ENCODE assay signal across 16 cellular contexts in the genomic region with DNA sequence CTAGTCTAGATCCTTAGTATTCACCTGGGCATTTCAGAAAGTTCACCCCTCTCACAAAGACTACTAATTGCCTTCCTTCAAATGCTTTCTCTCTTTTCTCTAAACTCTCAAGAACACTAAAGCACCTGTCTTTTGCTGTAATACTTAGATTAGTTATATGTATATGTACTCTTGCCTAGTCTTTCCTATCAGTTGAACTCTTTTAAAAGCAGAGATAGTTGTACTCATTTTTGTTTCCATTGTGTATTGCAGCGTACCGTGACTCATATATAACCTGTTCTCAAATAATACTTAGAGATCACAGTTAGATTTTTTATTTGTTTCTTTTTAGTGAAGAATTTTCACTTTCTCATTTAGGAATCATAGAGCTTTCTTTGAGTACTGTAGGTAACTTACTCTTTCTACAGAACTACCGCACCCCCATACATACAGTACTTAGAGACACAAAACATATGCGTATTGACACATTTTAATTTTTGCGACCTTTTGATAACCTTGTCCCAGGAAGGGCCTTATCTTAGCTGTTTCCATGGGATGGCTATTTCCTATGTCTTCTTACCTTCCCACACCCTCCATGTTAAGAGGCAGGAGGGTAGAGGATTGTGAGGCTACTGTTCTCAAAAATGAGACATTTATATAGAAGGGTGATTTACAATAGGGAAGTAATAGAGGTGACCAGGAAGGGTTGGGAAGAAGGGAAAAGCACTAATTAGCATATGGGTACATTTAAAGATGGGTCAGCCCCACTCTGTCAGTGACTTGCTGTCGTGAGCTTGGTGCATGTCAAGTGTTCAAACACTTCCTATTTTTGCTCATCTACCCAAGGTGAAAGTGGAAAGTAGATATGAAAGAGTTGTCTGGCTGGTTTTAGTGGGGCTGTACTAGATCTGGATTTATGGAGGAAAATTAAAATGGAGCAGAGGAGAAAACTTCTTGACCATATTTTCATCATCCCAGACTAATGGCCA.
A peak's percentile ranks its signal among the peaks of the same experiment; 100 is the strongest.
DNase-seq lines count a peak whose midpoint lies in the region; ATAC-seq and TF ChIP-seq lines count a peak whose summit lies in the region.
"Had no signal": no experiment of that assay in that cellular context is flagged by ENCODE, and none has a peak within 500 bp of the region (broad histone marks: within the 10 kb centered on the region; RNA-seq: fewer than 3 reads in every experiment).

No MANE protein-coding gene starts in this region.

- H3K4me3 Mint-ChIP-seq in dendritic cell treated with granulocyte-macrophage colony-stimulating factor and Interleukin-4, amounts not matched to agents 40 ng/mL and 50 ng/mL, for 4 days = no peak overlapping the region
- H3K4me3 Mint-ChIP-seq in stimulated activated naive B cell treated with anti-CD40 and anti-IgM and Interleukin-4, amounts not matched to agents 10 μg/mL and 1 μg/mL and 100 μg/mL, for 72 hours = peak overlapping the region in 1 of 2 donors; percentile 2
- H3K4me3 Mint-ChIP-seq: CD8-positive, alpha-beta memory T cell had no signal

- peaks cover 43% of the 10 kb centered on the region for H3K79me2 ChIP-seq in Karpas-422 (ENCODE audit: low read length)

- intact Hi-C loops in cardiac septum (cut with DNase I) = no loop called here
- intact Hi-C loops in dendritic cell treated with granulocyte-macrophage colony-stimulating factor and Interleukin-4, amounts not matched to agents 40 ng/mL and 50 ng/mL, for 4 days (cut with micrococcal nuclease) = no loop called here

- H3K36me3 ChIP-seq in cardiac muscle cell (no peaks in the 10 kb centered on the region), Karpas-422 (ENCODE audit: insufficient read depth, low read length) (peaks cover 16% of the 10 kb centered on the region)
- H3K36me3 ChIP-seq: BLaER1 treated with 17β-estradiol and CSF1 and Interleukin-3, amounts not matched to agents 10 nM and 100 nM had no signal

- H3K36me3 Mint-ChIP-seq in dendritic cell treated with granulocyte-macrophage colony-stimulating factor and Interleukin-4, amounts not matched to agents 40 ng/mL and 50 ng/mL, for 4 days (ENCODE audit: low read depth) = peaks cover 2% of the 10 kb centered on the region
- peaks cover 8 to 9% of the 10 kb centered on the region in 2 donors for H3K36me3 Mint-ChIP-seq in stimulated activated naive B cell treated with anti-CD40 and anti-IgM and Interleukin-4, amounts not matched to agents 10 μg/mL and 1 μg/mL and 100 μg/mL, for 72 hours

- H3K9me3 ChIP-seq in cardiac muscle cell (ENCODE audit: low read depth) = no peaks in the 10 kb centered on the region
- H3K9me3 ChIP-seq in Karpas-422 (ENCODE audit: low read length) = no peaks in the 10 kb centered on the region

- H3K27ac Mint-ChIP-seq in dendritic cell treated with granulocyte-macrophage colony-stimulating factor and Interleukin-4, amounts not matched to agents 40 ng/mL and 50 ng/mL, for 4 days = peak overlapping the region; percentile 12
- peak overlapping the region; percentile 44 for H3K27ac Mint-ChIP-seq in stimulated activated naive B cell treated with anti-CD40 and anti-IgM and Interleukin-4, amounts not matched to agents 10 μg/mL and 1 μg/mL and 100 μg/mL, for 72 hours
- H3K27ac Mint-ChIP-seq: CD8-positive, alpha-beta memory T cell had no signal

- no peak for TF ChIP-seq CTCF in cardiac muscle cell (IDR thresholded peaks at IDR 0.05; ENCODE audit: low read depth, low read length)

- peaks cover 7% of the 10 kb centered on the region for H3K4me1 Mint-ChIP-seq in dendritic cell treated with granulocyte-macrophage colony-stimulating factor and Interleukin-4, amounts not matched to agents 40 ng/mL and 50 ng/mL, for 4 days (ENCODE audit: low read depth)
- H3K4me1 Mint-ChIP-seq in stimulated activated naive B cell treated with anti-CD40 and anti-IgM and Interleukin-4, amounts not matched to agents 10 μg/mL and 1 μg/mL and 100 μg/mL, for 72 hours = peaks cover 16 to 40% of the 10 kb centered on the region in 2 donors
- H3K4me1 Mint-ChIP-seq: CD8-positive, alpha-beta memory T cell had no signal

- H3K27me3 Mint-ChIP-seq in dendritic cell treated with granulocyte-macrophage colony-stimulating factor and Interleukin-4, amounts not matched to agents 40 ng/mL and 50 ng/mL, for 4 days = no peaks in the 10 kb centered on the region
- no peaks in the 10 kb centered on the region for H3K27me3 Mint-ChIP-seq in stimulated activated naive B cell treated with anti-CD40 and anti-IgM and Interleukin-4, amounts not matched to agents 10 μg/mL and 1 μg/mL and 100 μg/mL, for 72 hours

- peak overlapping the region; percentile 66 for H3K4me2 ChIP-seq in Karpas-422 (ENCODE audit: low read depth, low read length, poor library complexity, severe bottlenecking)
- H3K4me2 ChIP-seq: BLaER1 treated with 17β-estradiol and CSF1 and Interleukin-3, amounts not matched to agents 10 nM and 100 nM had no signal

- H3K27ac ChIP-seq in cardiac muscle cell = peak overlapping the region; percentile 42
- peak overlapping the region; percentile 86 for H3K27ac ChIP-seq in Karpas-422 (ENCODE audit: low read length)
- H3K27ac ChIP-seq: BLaER1 treated with 17β-estradiol and CSF1 and Interleukin-3, amounts not matched to agents 10 nM and 100 nM had no signal

- no peaks in the 10 kb centered on the region for H3K27me3 ChIP-seq in cardiac muscle cell
- no peaks in the 10 kb centered on the region for H3K27me3 ChIP-seq in Karpas-422 (ENCODE audit: low read length)
- H3K27me3 ChIP-seq: BLaER1 treated with 17β-estradiol and CSF1 and Interleukin-3, amounts not matched to agents 10 nM and 100 nM had no signal

- H3K4me1 ChIP-seq in cardiac muscle cell (ENCODE audit: low read depth) (peaks cover 35% of the 10 kb centered on the region), Karpas-422 (ENCODE audit: low read length) (peaks cover 71% of the 10 kb centered on the region)

- H3K4me3 ChIP-seq in cardiac muscle cell (no peak overlapping the region), Karpas-422 (ENCODE audit: low read length) (no peak overlapping the region)
- H3K4me3 ChIP-seq: BLaER1 treated with 17β-estradiol and CSF1 and Interleukin-3, amounts not matched to agents 10 nM and 100 nM had no signal

- peak overlapping the region; percentile 23; the same call in 1 of the 2 replicates for H2AFZ ChIP-seq in Karpas-422 (ENCODE audit: low read length)

- ATAC-seq in stimulated activated naive B cell treated with anti-CD40 and anti-IgM and Interleukin-4, amounts not matched to agents 10 μg/mL and 1 μg/mL and 100 μg/mL, for 72 hours (replicated peaks) = peak; percentile 84 to 86
- ATAC-seq in GM18873 (IDR thresholded peaks at IDR 0.05; ENCODE audit: low FRiP score, unreplicated experiment) = no peak
- ATAC-seq: PC-3 had no signal

- peaks cover 8% of the 10 kb centered on the region for H3K9me3 Mint-ChIP-seq in dendritic cell treated with granulocyte-macrophage colony-stimulating factor and Interleukin-4, amounts not matched to agents 40 ng/mL and 50 ng/mL, for 4 days
- H3K9me3 Mint-ChIP-seq in stimulated activated naive B cell treated with anti-CD40 and anti-IgM and Interleukin-4, amounts not matched to agents 10 μg/mL and 1 μg/mL and 100 μg/mL, for 72 hours = peaks cover under 1 to 6% of the 10 kb centered on the region in 2 donors

- DNase-seq in cardiac muscle cell (ENCODE audit: low read depth in 1 of 2, low spot score in 1 of 2) (no peak), cardiac septum (ENCODE audit: low spot score) (no peak), Karpas-422 (no peak), amygdala (lab: John Stamatoyannopoulos, UW) (no peak)
- peak; percentile 21 for DNase-seq in stimulated activated naive B cell treated with anti-CD40 and anti-IgM and Interleukin-4, amounts not matched to agents 10 μg/mL and 1 μg/mL and 100 μg/mL, for 72 hours
- DNase-seq: CD8-positive, alpha-beta memory T cell; KG1; NCI-H1694; NCI-H2107; NCI-H510A; NCI-H774; PC-3; RPMI8226 had no signal

- H3K9me2 ChIP-seq in Karpas-422 (replicated peaks; ENCODE audit: insufficient read depth, low read length) = no peaks in the 10 kb centered on the region

- H4K20me1 ChIP-seq in Karpas-422 (ENCODE audit: insufficient read depth, low read depth, low read length) = no peaks in the 10 kb centered on the region
- H4K20me1 ChIP-seq: BLaER1 treated with 17β-estradiol and CSF1 and Interleukin-3, amounts not matched to agents 10 nM and 100 nM had no signal

- H3K9ac ChIP-seq in Karpas-422 (ENCODE audit: low read length) = no peak overlapping the region
- H3K9ac ChIP-seq: BLaER1 treated with 17β-estradiol and CSF1 and Interleukin-3, amounts not matched to agents 10 nM and 100 nM had no signal
